In the genomic region with DNA sequence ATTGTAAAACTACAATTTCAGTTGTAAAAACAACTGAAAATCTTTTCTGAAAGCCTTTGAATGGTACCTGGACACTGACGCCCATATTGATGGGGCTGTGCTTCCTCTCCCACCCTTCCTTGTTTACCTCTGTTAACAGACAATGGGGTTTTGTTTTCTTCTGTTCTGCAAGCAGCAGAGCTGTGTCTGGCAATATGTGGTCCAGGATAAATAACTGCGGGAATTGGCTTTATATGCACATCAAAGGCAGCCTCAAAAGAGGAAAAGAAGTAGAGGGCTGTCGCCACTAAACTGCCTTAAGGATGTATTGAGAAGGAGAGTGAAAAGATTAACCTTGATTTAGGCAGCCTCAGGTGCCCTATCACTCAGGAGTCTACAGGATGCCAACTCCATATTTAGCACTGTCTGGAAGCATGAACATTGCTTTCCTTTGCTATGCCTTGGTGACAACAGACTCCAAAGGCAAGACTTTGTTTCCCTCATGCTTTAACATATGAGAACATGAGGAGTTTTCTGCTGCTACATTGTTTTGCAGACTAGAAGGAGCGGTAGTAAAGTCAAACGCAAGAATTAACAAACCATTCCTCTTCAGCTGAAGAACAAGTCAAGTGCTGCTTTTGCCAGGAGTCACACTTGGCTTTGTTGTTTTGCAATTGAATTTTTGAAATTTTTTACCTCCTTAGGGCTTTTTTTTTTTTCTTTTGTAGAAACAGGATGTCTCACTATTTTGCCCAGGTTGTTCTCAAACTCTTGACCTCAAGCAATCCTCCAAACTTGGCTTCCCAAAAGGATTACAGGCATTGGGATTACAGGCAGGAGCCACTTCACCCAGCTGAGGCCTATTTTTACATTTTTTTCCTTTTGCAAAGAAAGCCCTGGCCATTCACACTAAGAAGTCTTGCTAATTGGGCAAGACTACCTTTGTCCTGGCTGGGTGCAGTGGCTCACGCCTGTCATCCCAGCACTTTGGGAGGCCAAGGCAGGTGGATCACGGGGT, we compare ENCODE assay signal across 21 cellular contexts. TPM values are rescaled to one million over a fixed set of nuclear protein-coding genes. Genes with fewer than 3 reads are reported as not detected.
DNase-seq lines count a peak whose midpoint lies in the region; ATAC-seq and TF ChIP-seq lines count a peak whose summit lies in the region.
"Had no signal": no experiment of that assay in that cellular context is flagged by ENCODE, and none has a peak within 500 bp of the region (broad histone marks: within the 10 kb centered on the region; RNA-seq: fewer than 3 reads in every experiment).

No MANE protein-coding gene starts in this region.

- H3K4me3 Mint-ChIP-seq in CD4-positive, alpha-beta T cell, result no peak overlapping the region
- H3K4me3 Mint-ChIP-seq in WTC11, result no peak overlapping the region
- H3K4me3 Mint-ChIP-seq: type B pancreatic cell had no signal

- intact Hi-C loops in CD4-positive, alpha-beta T cell (cut with DNase I, micrococcal nuclease), result no loop called here

- no peaks in the 10 kb centered on the region for H3K9me3 Mint-ChIP-seq in CD4-positive, alpha-beta T cell
- no peaks in the 10 kb centered on the region for H3K9me3 Mint-ChIP-seq in WTC11
- H3K9me3 Mint-ChIP-seq: type B pancreatic cell had no signal

- DNase-seq in NCI-H748 (lab: John Stamatoyannopoulos, UW; ENCODE audit: unreplicated experiment) (peak; percentile 3), NCI-H748 treated with DMSO at 0.1 percent for 48 hours (lab: John Stamatoyannopoulos, UW) (no peak), WTC11 (ENCODE audit: low spot score) (no peak), islet precursor cell (peak; percentile 69), epidermal melanocyte (ENCODE audit: insufficient read length, low spot score) (no peak)
- DNase-seq in CD4-positive, alpha-beta T cell, result no peak
- DNase-seq: 8988T; activated CD8-positive, alpha-beta memory T cell treated with anti-CD3 and anti-CD28 coated beads, Interleukin-2, amount 50 U/mL, for 48 hours; DMS79 treated with DMSO at 0.1 percent for 48 hours; erythroblast; heart left ventricle; kidney; NCI-H1694; NCI-H524; nucleus accumbens; stimulated activated CD4-positive, alpha-beta T cell treated with anti-CD3 and anti-CD28 coated beads, Interleukin-4, amount 100 ng/mL, for 24 hours had no signal

- H3K27me3 Mint-ChIP-seq in CD4-positive, alpha-beta T cell, result no peaks in the 10 kb centered on the region
- H3K27me3 Mint-ChIP-seq in WTC11 (ENCODE audit: low read depth), result no peaks in the 10 kb centered on the region
- H3K27me3 Mint-ChIP-seq: type B pancreatic cell had no signal

- H3K9me3 ChIP-seq in CD4-positive, alpha-beta T cell (ENCODE audit: control insufficient read depth, low read length), result no peaks in the 10 kb centered on the region
- H3K9me3 ChIP-seq: heart left ventricle had no signal

- H3K27ac ChIP-seq in CD4-positive, alpha-beta T cell (ENCODE audit: low read depth, low read length), result no peak overlapping the region
- H3K27ac ChIP-seq: heart left ventricle, VCaP had no signal

- H3K27ac Mint-ChIP-seq in CD4-positive, alpha-beta T cell, result peak overlapping the region; percentile 10
- H3K27ac Mint-ChIP-seq in WTC11, result no peak overlapping the region
- H3K27ac Mint-ChIP-seq: type B pancreatic cell had no signal

- no peaks in the 10 kb centered on the region for H3K36me3 Mint-ChIP-seq in CD4-positive, alpha-beta T cell (ENCODE audit: low read depth)
- H3K36me3 Mint-ChIP-seq in WTC11, result no peaks in the 10 kb centered on the region
- H3K36me3 Mint-ChIP-seq: type B pancreatic cell had no signal

- peaks cover 41% of the 10 kb centered on the region for H3K4me1 Mint-ChIP-seq in CD4-positive, alpha-beta T cell (ENCODE audit: low read depth)
- H3K4me1 Mint-ChIP-seq in WTC11, result peaks cover 27% of the 10 kb centered on the region

- POLR2A ChIA-PET in CD4-positive, alpha-beta T cell (lab: Charles Lee), result no interaction called here
- POLR2A ChIA-PET in WTC11 (lab: Charles Lee), result interaction anchor here (0.6 to 0.7 kb wide), 2 partner anchors 114 to 640 kb away, joined by 3 to 6 read pairs; no protein-coding TSS in a partner anchor

- no peak for TF ChIP-seq CTCF in CD4-positive, alpha-beta T cell (IDR thresholded peaks at IDR 0.05)
- TF ChIP-seq CTCF in WTC11 (IDR thresholded peaks at IDR 0.05), result no peak

- no peak for ATAC-seq in CD4-positive, alpha-beta T cell (ENCODE audit: poor library complexity)
- ATAC-seq in WTC11 (peak; percentile 63), GM18517 (IDR thresholded peaks at IDR 0.05; ENCODE audit: unreplicated experiment) (no peak), HG03442 (IDR thresholded peaks at IDR 0.05; ENCODE audit: unreplicated experiment) (no peak)
- ATAC-seq: heart left ventricle had no signal

- no peaks in the 10 kb centered on the region for H3K27me3 ChIP-seq in CD4-positive, alpha-beta T cell (ENCODE audit: control insufficient read depth, insufficient read depth, low read length)
- H3K27me3 ChIP-seq: heart left ventricle had no signal

- CTCF ChIA-PET in CD4-positive, alpha-beta T cell (lab: Charles Lee), result no interaction called here
- CTCF ChIA-PET in WTC11 (lab: Charles Lee), result interaction anchor here (0.7 to 0.9 kb wide), 2 partner anchors 40 to 99 kb away, joined by 3 read pairs; no protein-coding TSS in a partner anchor

TF ChIP-seq in WTC11, 78 proteins besides CTCF, POLR2A, EP300 and RAD21:
- TF ChIP-seq, protein P1, sequence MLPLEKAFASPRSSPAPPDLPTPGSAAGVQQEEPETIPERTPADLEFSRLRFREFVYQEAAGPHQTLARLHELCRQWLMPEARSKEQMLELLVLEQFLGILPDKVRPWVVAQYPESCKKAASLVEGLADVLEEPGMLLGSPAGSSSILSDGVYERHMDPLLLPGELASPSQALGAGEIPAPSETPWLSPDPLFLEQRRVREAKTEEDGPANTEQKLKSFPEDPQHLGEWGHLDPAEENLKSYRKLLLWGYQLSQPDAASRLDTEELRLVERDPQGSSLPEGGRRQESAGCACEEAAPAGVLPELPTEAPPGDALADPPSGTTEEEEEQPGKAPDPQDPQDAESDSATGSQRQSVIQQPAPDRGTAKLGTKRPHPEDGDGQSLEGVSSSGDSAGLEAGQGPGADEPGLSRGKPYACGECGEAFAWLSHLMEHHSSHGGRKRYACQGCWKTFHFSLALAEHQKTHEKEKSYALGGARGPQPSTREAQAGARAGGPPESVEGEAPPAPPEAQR (CRISPR knock-in tag; IDR thresholded peaks at IDR 0.05), result no peak
- TF ChIP-seq, protein P2, sequence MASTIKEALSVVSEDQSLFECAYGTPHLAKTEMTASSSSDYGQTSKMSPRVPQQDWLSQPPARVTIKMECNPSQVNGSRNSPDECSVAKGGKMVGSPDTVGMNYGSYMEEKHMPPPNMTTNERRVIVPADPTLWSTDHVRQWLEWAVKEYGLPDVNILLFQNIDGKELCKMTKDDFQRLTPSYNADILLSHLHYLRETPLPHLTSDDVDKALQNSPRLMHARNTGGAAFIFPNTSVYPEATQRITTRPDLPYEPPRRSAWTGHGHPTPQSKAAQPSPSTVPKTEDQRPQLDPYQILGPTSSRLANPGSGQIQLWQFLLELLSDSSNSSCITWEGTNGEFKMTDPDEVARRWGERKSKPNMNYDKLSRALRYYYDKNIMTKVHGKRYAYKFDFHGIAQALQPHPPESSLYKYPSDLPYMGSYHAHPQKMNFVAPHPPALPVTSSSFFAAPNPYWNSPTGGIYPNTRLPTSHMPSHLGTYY (CRISPR knock-in tag; IDR thresholded peaks at IDR 0.05), result no peak
TF ChIP-seq in WTC11: peak in this region for 0.

RNA-seq across cellular contexts. Expression of a gene that starts 3.0 kb away (rescaled TPM):
- total RNA-seq in CD4-positive, alpha-beta T cell, result under 1 TPM; 0.08 to 0.14 TPM
- total RNA-seq in WTC11 (2021), result not detected in 3 replicates
- total RNA-seq: heart left ventricle, kidney, mononuclear cell had no signal

Comparison
In these comparisons a context has a peak if more than half of its experiments do, and no peak if none do; other contexts are left out.
1. DNase-seq: peak in NCI-H748 (single experiment) and islet precursor cell (single experiment); none in NCI-H748 treated with DMSO at 0.1 percent for 48 hours (single experiment), CD4-positive, alpha-beta T cell (0 of 10), WTC11 (single experiment) and epidermal melanocyte (single experiment).